24 cellular contexts compared by ENCODE assay signal in genomic region chr12:22372277-22372837, GRCh38.
"Had no signal": no experiment of that assay in that cellular context is flagged by ENCODE, and none has a peak within 500 bp of the region (broad histone marks: within the 10 kb centered on the region; RNA-seq: fewer than 3 reads in every experiment).

No MANE protein-coding gene starts in this region.

- H3K36me3 ChIP-seq: Peyer's patch, SJCRH30 had no signal

- ATAC-seq: Right ventricle myocardium inferior, SK-N-SH treated with all-trans-retinoic acid at 6 μM for 48 hours, T-helper 17 cell had no signal

- H3K27me3 ChIP-seq: Peyer's patch, SJCRH30 had no signal

- H3K4me2 ChIP-seq: KMS-11, PC-9 had no signal

- DNase-seq: Kasumi-1, MM.1S, NCI-H1436, NCI-H187, NCI-H2029, NCI-H2081 treated with DMSO at 0.1 percent for 48 hours, NCI-H2171, NCI-H226, NCI-H446, NCI-H510A, NCI-H524 treated with DMSO at 0.1 percent for 48 hours, NCI-H69, NCI-H774, OCI-M1, PC-9, Peyer's patch, SHP77 treated with DMSO at 0.1 percent for 48 hours, SJCRH30, T-helper 1 cell, T-helper 17 cell had no signal

- H3K27me3 Mint-ChIP-seq: T-helper 17 cell had no signal

- H3K4me1 ChIP-seq: Peyer's patch, SJCRH30 had no signal

- H3K4me3 Mint-ChIP-seq: T-helper 17 cell had no signal

- H2AFZ ChIP-seq: PC-9 had no signal

- H3K27ac ChIP-seq: HL-60, KMS-11, PC-9, Peyer's patch, SJCRH30 had no signal

- H3K4me3 ChIP-seq: PC-9, Peyer's patch, SJCRH30 had no signal
